In genomic region chr17:78840530-78840779, GRCh38 we compare ENCODE assay signal across 8 cellular contexts. TPM values are rescaled to one million over a fixed set of nuclear protein-coding genes. Genes with fewer than 3 reads are reported as not detected.
DNase-seq lines count a peak whose midpoint lies in the region; ATAC-seq, FAIRE-seq and TF ChIP-seq lines count a peak whose summit lies in the region.

No MANE protein-coding gene starts in this region.

- H3K4me3 ChIP-seq in HepG2 (replicated peaks in 1 of 3; ENCODE audit: insufficient read depth in 1 of 3, low read depth in 2 of 3, low read length in 3 of 3) (peak overlapping the region; percentile 71 to 99 (median 82)), transverse colon (peak overlapping the region; percentile 52 to 93 (median 74))

- DNase-seq in activated T-cell treated with anti-CD3 and anti-CD28 coated beads, Interleukin-2, amount 50 U/mL, for 4 hours, result no peak
- DNase-seq in activated T-cell treated with anti-CD3 and anti-CD28 coated beads, Interleukin-2, amount 50 U/mL, for 48 hours, result no peak
- DNase-seq in HepG2 (ENCODE audit: low spot score) (no peak), transverse colon (no peak), NCI-H2196 (lab: John Stamatoyannopoulos, UW; ENCODE audit: unreplicated experiment) (no peak)
- DNase-seq in NK-92 treated with Interleukin-12 subunit alpha and Interleukin-12 subunit beta, amount 100 ng/mL, for 24 hours (lab: John Stamatoyannopoulos, UW), result no peak
- DNase-seq in central memory CD4-positive, alpha-beta T cell, result no peak

- no peaks in the 10 kb centered on the region for H3K27me3 Mint-ChIP-seq in activated T-cell treated with anti-CD3 and anti-CD28 coated beads, Interleukin-2, amount 50 U/mL, for 4 hours (ENCODE audit: low read depth)

- peaks cover 38% of the 10 kb centered on the region for H3K4me1 Mint-ChIP-seq in activated T-cell treated with anti-CD3 and anti-CD28 coated beads, Interleukin-2, amount 50 U/mL, for 4 hours (ENCODE audit: low read depth)

- H3K36me3 ChIP-seq in HepG2 (replicated peaks in 1 of 2; ENCODE audit: control insufficient read depth in 1 of 2, insufficient read depth in 2 of 2, low read length in 2 of 2) (peaks cover 19 to 24% of the 10 kb centered on the region in 2 experiments), transverse colon (peaks cover 0 to 16% (median 8%) of the 10 kb centered on the region in 4 donors)

- no peak for FAIRE-seq in HepG2 (lab: Jason Lieb, UNC)

- H3K27me3 ChIP-seq in HepG2 (ENCODE audit: control insufficient read depth in 1 of 2, insufficient read depth in 2 of 2, low read length in 2 of 2) (no peaks in the 10 kb centered on the region; a peak in 1 of 5 replicates), transverse colon (no peaks in the 10 kb centered on the region)

- no peak for ATAC-seq in activated T-cell treated with anti-CD3 and anti-CD28 coated beads, Interleukin-2, amount 50 U/mL, for 4 hours
- no peak; the same call in 2 of the 3 replicates for ATAC-seq in HepG2

- peaks cover 20% of the 10 kb centered on the region for H3K36me3 Mint-ChIP-seq in activated T-cell treated with anti-CD3 and anti-CD28 coated beads, Interleukin-2, amount 50 U/mL, for 4 hours (ENCODE audit: insufficient read depth)

- H2AFZ ChIP-seq in HepG2 (ENCODE audit: low read length), result no peak overlapping the region

- CTCF ChIA-PET in HepG2 (lab: Yijun Ruan, JAX; ENCODE audit: low intra/inter-chr PET ratio, low total read pairs), result no interaction called here

- POLR2A ChIA-PET in HepG2 (lab: Yijun Ruan, JAX), result interaction anchor here (0.8 to 2.2 kb wide), 4 partner anchors 9 to 140 kb away, joined by 3 to 23 read pairs (median 4); partner anchors contain the start of gene LGALS3BP

- peak overlapping the region; percentile 91 for H3K27ac ChIP-seq in adipose tissue (ENCODE audit: low read depth, low read length)
- H3K27ac ChIP-seq in HepG2 (ENCODE audit: extremely low read length, insufficient read depth, low read length), result peak overlapping the region; percentile 91
- H3K27ac ChIP-seq in transverse colon, result peak overlapping the region; percentile 96 to 100 (median 98)

- intact Hi-C loops in HepG2 (cut with micrococcal nuclease; ENCODE audit: unreplicated experiment) (loop anchor here (5.0 kb wide), 1 partner anchor 698 kb away; no protein-coding TSS in a partner anchor), transverse colon (cut with DNase I; ENCODE audit: low total_unique reads) (no loop called here)

- in situ Hi-C loops in HepG2 (cut with HindIII; ENCODE audit: extremely low pct_ligation_motif_present, low pct_unique_long_range_greater_than_20kb), result no loop called here
- in situ Hi-C loops in transverse colon (cut with MboI; ENCODE audit: low pct_ligation_motif_present in 1 of 4, low pct_unique_long_range_greater_than_20kb in 1 of 4, low sequenced_read_pairs in 3 of 4), result no loop called here

- peak overlapping the region; percentile 97 for H3K9ac ChIP-seq in HepG2 (ENCODE audit: insufficient read depth, low read depth, low read length)

- no TSS peak for BruUV-seq in HepG2 (replicated peaks; lab: Mats Ljungman, UMichigan)

- H4K20me1 ChIP-seq in HepG2 (ENCODE audit: insufficient read depth, low read length), result peaks cover 26% of the 10 kb centered on the region

- peak overlapping the region; percentile 98 for H3K4me2 ChIP-seq in HepG2 (ENCODE audit: low read depth, low read length)

- H3K9me3 ChIP-seq in HepG2 (ENCODE audit: low read length), result no peaks in the 10 kb centered on the region
- no peaks in the 10 kb centered on the region for H3K9me3 ChIP-seq in transverse colon

- TF ChIP-seq CTCF in HepG2 (CRISPR knock-in tag; IDR thresholded peaks at IDR 0.05) (no peak), transverse colon (IDR thresholded peaks at IDR 0.05) (no peak)

- 0% methylated on average over 18 to 33 of the region's 35 CpGs for WGBS in adipose tissue, 3 donors
- 5% methylated on average over 4 of the region's 35 CpGs for WGBS in HepG2 (ENCODE audit: low lambda C conversion rate)
- 0% methylated on average over 14 of the region's 35 CpGs; no CpG with 5 or more reads in 1 of the 2 donors for WGBS in transverse colon (ENCODE audit: low coverage in 1 of 2), 2 donors

- TF ChIP-seq EP300 in HepG2 (IDR thresholded peaks at IDR 0.05; ENCODE audit: low read depth in 2 of 2, low read length in 2 of 2) (no peak), HepG2 (CRISPR knock-in tag; IDR thresholded peaks at IDR 0.05; ENCODE audit: borderline replicate concordance) (no peak), transverse colon (IDR thresholded peaks at IDR 0.05; ENCODE audit: low read depth) (no peak)

- H3K4me3 Mint-ChIP-seq in activated T-cell treated with anti-CD3 and anti-CD28 coated beads, Interleukin-2, amount 50 U/mL, for 4 hours, result peak overlapping the region; percentile 97

- H3K79me2 ChIP-seq in HepG2 (ENCODE audit: insufficient read depth, low read length), result peaks cover 41% of the 10 kb centered on the region

- no peaks in the 10 kb centered on the region for H3K9me3 Mint-ChIP-seq in activated T-cell treated with anti-CD3 and anti-CD28 coated beads, Interleukin-2, amount 50 U/mL, for 4 hours

- TF ChIP-seq RAD21 in HepG2 (CRISPR knock-in tag; IDR thresholded peaks at IDR 0.05), result peak; percentile 7; the same call in 1 of the 2 replicates

- TF ChIP-seq POLR2A in HepG2 (IDR thresholded peaks at IDR 0.05; ENCODE audit: insufficient read depth in 1 of 2, low read depth in 2 of 2, low read length in 2 of 2) (no peak), transverse colon (IDR thresholded peaks at IDR 0.05) (no peak)

- H3K4me1 ChIP-seq in HepG2 (ENCODE audit: insufficient read depth, low read length) (peaks cover 60% of the 10 kb centered on the region), transverse colon (peaks cover 16 to 24% (median 20%) of the 10 kb centered on the region in 4 donors)

TF ChIP-seq in HepG2, 621 proteins besides CTCF, POLR2A, EP300 and RAD21 (continues in another document):
- TF ChIP-seq ZNF737 (CRISPR knock-in tag; IDR thresholded peaks at IDR 0.05; ENCODE audit: borderline replicate concordance) (no peak), DNMT3B (CRISPR knock-in tag; conservative IDR thresholded peaks at IDR 0.05) (no peak), ARNTL (CRISPR knock-in tag; IDR thresholded peaks at IDR 0.05) (no peak), ZNF335 (CRISPR knock-in tag; IDR thresholded peaks at IDR 0.05) (no peak)

RNA-seq across cellular contexts. Expression of gene USP36, which starts 0.2 kb away (rescaled TPM):
- total RNA-seq in activated T-cell treated with anti-CD3 and anti-CD28 coated beads, Interleukin-2, amount 50 U/mL, for 4 hours, result 100 to 1,000 TPM; 157 to 179 (median 170) TPM
- polyA plus RNA-seq in adipose tissue, result 10 to 100 TPM; 22.2 to 47.1 (median 32.3) TPM
- 29.6 and 30.7 TPM in 2 replicates for total RNA-seq in HepG2 (2016; rRNA removed; fragmentation: Illumina TruSeq; extraction: Trizol)
- 17.6 and 21.4 TPM in 2 replicates for total RNA-seq in HepG2 (2016; cell fraction: cytosol; rRNA removed; fragmentation: Illumina TruSeq; extraction: Trizol; ENCODE audit: low read depth)
- total RNA-seq in HepG2 (2016; cell fraction: insoluble cytoplasmic fraction; rRNA removed; fragmentation: Illumina TruSeq; extraction: Trizol), result 29.5 and 30.6 TPM in 2 replicates
- total RNA-seq in HepG2 (2016; cell fraction: membrane; rRNA removed; fragmentation: Illumina TruSeq; extraction: Trizol), result 23.9 and 28.0 TPM in 2 replicates
- 45.6 and 50.9 TPM in 2 replicates for total RNA-seq in HepG2 (2016; cell fraction: nucleus; rRNA removed; fragmentation: Illumina TruSeq; extraction: Trizol)
- polyA plus RNA-seq in HepG2 (2011; rRNA removed), result 45.9 and 49.4 TPM in 2 replicates
- 22.4 and 27.2 TPM in 2 replicates for polyA plus RNA-seq in HepG2 (2011; cell fraction: cytosol; rRNA removed)
- 148 and 160 TPM in 2 replicates for polyA plus RNA-seq in HepG2 (2011; cell fraction: nucleus; rRNA removed)
- polyA plus RNA-seq in HepG2 (2012), result 49.1 and 55.7 TPM in 2 replicates
- 1.6 and 2.3 TPM in 2 replicates for polyA plus RNA-seq in HepG2 (2016; cell fraction: cytosol; fragmentation: Illumina TruSeq; extraction: Trizol; ENCODE audit: low read depth)
- polyA plus RNA-seq in HepG2 (2016; cell fraction: insoluble cytoplasmic fraction; fragmentation: Illumina TruSeq; extraction: Trizol; ENCODE audit: low read depth), result 22.1 and 28.5 TPM in 2 replicates
- polyA plus RNA-seq in HepG2 (2016; cell fraction: membrane; fragmentation: Illumina TruSeq; extraction: Trizol; ENCODE audit: low read depth), result 6.8 and 7.2 TPM in 2 replicates
- 90.2 and 93.2 TPM in 2 replicates for polyA plus RNA-seq in HepG2 (2016; cell fraction: nucleus; fragmentation: Illumina TruSeq; extraction: Trizol; ENCODE audit: insufficient read depth, low read depth)
- polyA minus RNA-seq in HepG2 (2011; rRNA and poly(A)+ RNA removed; ENCODE audit: low replicate concordance), result 82.7 and 86.0 TPM in 2 replicates
- 18.0 and 21.4 TPM in 2 replicates for polyA minus RNA-seq in HepG2 (2011; cell fraction: cytosol; rRNA and poly(A)+ RNA removed)
- polyA minus RNA-seq in HepG2 (2011; cell fraction: nucleus; rRNA and poly(A)+ RNA removed), result 71.6 and 79.7 TPM in 2 replicates
- total RNA-seq in transverse colon, result 10 to 100 TPM; 28.5 to 96.5 (median 63.5) TPM

RNA-seq across cellular contexts. Expression of gene CYTH1, which starts 58.4 kb away (rescaled TPM):
- total RNA-seq in activated T-cell treated with anti-CD3 and anti-CD28 coated beads, Interleukin-2, amount 50 U/mL, for 4 hours, result 10 to 100 TPM; 55.9 to 99.3 (median 82.8) TPM
- 10 to 100 TPM; 23.8 to 42.1 (median 41.7) TPM for polyA plus RNA-seq in adipose tissue
- total RNA-seq in HepG2 (2016; rRNA removed; fragmentation: Illumina TruSeq; extraction: Trizol), result 20.1 and 21.3 TPM in 2 replicates
- 4.6 and 4.8 TPM in 2 replicates for total RNA-seq in HepG2 (2016; cell fraction: cytosol; rRNA removed; fragmentation: Illumina TruSeq; extraction: Trizol; ENCODE audit: low read depth)
- 20.2 and 20.6 TPM in 2 replicates for total RNA-seq in HepG2 (2016; cell fraction: insoluble cytoplasmic fraction; rRNA removed; fragmentation: Illumina TruSeq; extraction: Trizol)
- total RNA-seq in HepG2 (2016; cell fraction: membrane; rRNA removed; fragmentation: Illumina TruSeq; extraction: Trizol), result 12.9 and 13.2 TPM in 2 replicates
- 21.3 and 24.7 TPM in 2 replicates for total RNA-seq in HepG2 (2016; cell fraction: nucleus; rRNA removed; fragmentation: Illumina TruSeq; extraction: Trizol)
- polyA plus RNA-seq in HepG2 (2011; rRNA removed), result 48.9 and 66.5 TPM in 2 replicates
- 36.2 and 36.3 TPM in 2 replicates for polyA plus RNA-seq in HepG2 (2011; cell fraction: cytosol; rRNA removed)
- polyA plus RNA-seq in HepG2 (2011; cell fraction: nucleus; rRNA removed), result 233 and 263 TPM in 2 replicates
- 33.2 and 38.1 TPM in 2 replicates for polyA plus RNA-seq in HepG2 (2012)
- polyA plus RNA-seq in HepG2 (2016; cell fraction: cytosol; fragmentation: Illumina TruSeq; extraction: Trizol; ENCODE audit: low read depth), result 2.0 TPM in 2 replicates
- polyA plus RNA-seq in HepG2 (2016; cell fraction: insoluble cytoplasmic fraction; fragmentation: Illumina TruSeq; extraction: Trizol; ENCODE audit: low read depth), result 22.9 and 27.1 TPM in 2 replicates
- polyA plus RNA-seq in HepG2 (2016; cell fraction: membrane; fragmentation: Illumina TruSeq; extraction: Trizol; ENCODE audit: low read depth), result 7.5 and 8.2 TPM in 2 replicates
- 48.3 and 49.0 TPM in 2 replicates for polyA plus RNA-seq in HepG2 (2016; cell fraction: nucleus; fragmentation: Illumina TruSeq; extraction: Trizol; ENCODE audit: insufficient read depth, low read depth)
- polyA minus RNA-seq in HepG2 (2011; rRNA and poly(A)+ RNA removed; ENCODE audit: low replicate concordance), result 20.1 and 43.0 TPM in 2 replicates
- polyA minus RNA-seq in HepG2 (2011; cell fraction: cytosol; rRNA and poly(A)+ RNA removed), result 16.4 and 17.8 TPM in 2 replicates
- polyA minus RNA-seq in HepG2 (2011; cell fraction: nucleus; rRNA and poly(A)+ RNA removed), result 66.4 and 72.6 TPM in 2 replicates
- 100 to 1,000 TPM; 103 to 156 (median 142) TPM for total RNA-seq in transverse colon
